15 cellular contexts compared by ENCODE assay signal in the genomic region with DNA sequence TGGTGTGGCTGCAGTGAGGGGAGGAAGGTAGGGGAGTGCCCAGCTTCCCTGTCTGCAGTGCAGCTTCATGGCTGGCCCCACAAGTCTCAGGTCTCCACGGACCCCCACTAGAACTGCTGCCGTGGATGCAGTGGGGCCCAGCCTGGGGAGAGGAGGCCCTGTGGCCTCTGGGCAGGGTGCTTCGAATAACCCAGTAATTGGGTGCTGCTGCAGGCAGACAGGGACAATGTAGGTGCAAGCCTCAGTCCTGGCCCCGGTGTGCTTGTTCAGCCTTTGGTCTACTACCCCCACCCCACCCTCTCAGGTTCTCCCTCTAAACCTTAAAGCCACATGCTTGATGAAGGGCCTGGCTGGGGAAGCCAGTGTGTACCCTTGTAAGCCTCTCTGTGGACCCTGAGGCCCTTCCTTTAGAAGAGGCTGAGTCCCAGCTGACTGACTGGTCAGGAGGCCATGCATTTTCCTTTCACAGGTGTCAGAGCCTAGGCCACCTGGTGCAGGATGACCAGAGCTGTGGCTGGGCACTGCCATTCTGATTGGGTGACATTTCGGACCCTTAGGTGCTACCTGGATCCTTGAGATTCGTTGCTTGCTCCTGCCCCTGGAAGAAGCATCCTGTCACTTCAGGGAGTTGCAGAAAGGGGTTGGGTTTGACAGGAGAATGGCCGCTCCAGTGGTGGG. TPM values are rescaled to one million over a fixed set of nuclear protein-coding genes. Genes with fewer than 3 reads are reported as not detected.
DNase-seq lines count a peak whose midpoint lies in the region; ATAC-seq and TF ChIP-seq lines count a peak whose summit lies in the region.
"Had no signal": no experiment of that assay in that cellular context is flagged by ENCODE, and none has a peak within 500 bp of the region (broad histone marks: within the 10 kb centered on the region; RNA-seq: fewer than 3 reads in every experiment).

No MANE protein-coding gene starts in this region.

- H3K9ac ChIP-seq in colonic mucosa (ENCODE audit: low read depth in 2 of 2, low read length in 2 of 2): no peak overlapping the region
- H3K9ac ChIP-seq: BLaER1, GM23248 had no signal

- ATAC-seq in GM21528 (IDR thresholded peaks at IDR 0.05; ENCODE audit: low FRiP score, unreplicated experiment): no peak
- ATAC-seq: GM12878, HCT116 had no signal

- no peak overlapping the region for H3K27ac ChIP-seq in colonic mucosa
- H3K27ac ChIP-seq: BLaER1, GM23248, HL-60 had no signal

- no peaks in the 10 kb centered on the region for H3K27me3 Mint-ChIP-seq in activated naive CD8-positive, alpha-beta T cell
- no peaks in the 10 kb centered on the region for H3K27me3 Mint-ChIP-seq in activated naive CD8-positive, alpha-beta T cell treated with anti-CD3 and anti-CD28 coated beads for 36 hours
- H3K27me3 Mint-ChIP-seq in neural crest cell (ENCODE audit: low read depth): no peaks in the 10 kb centered on the region

- H3K4me3 ChIP-seq in colonic mucosa: no peak overlapping the region
- H3K4me3 ChIP-seq: BLaER1, GM12878, GM23248 had no signal

- intact Hi-C loops in colonic mucosa (cut with DNase I): loop anchor here (5.0 kb wide), 2 partner anchors 108 to 358 kb away; no protein-coding TSS in a partner anchor

- H3K27me3 ChIP-seq in colonic mucosa: no peaks in the 10 kb centered on the region
- H3K27me3 ChIP-seq: BLaER1 had no signal

- H3K36me3 ChIP-seq in colonic mucosa: no peaks in the 10 kb centered on the region

- DNase-seq in activated naive CD8-positive, alpha-beta T cell treated with anti-CD3 and anti-CD28 coated beads for 36 hours: no peak
- peak; percentile 12 for DNase-seq in colonic mucosa
- DNase-seq in neural crest cell (ENCODE audit: low read depth, low spot score): no peak
- DNase-seq in T-helper 9 cell: no peak
- DNase-seq in NCI-H82 treated with DMSO at 0.1 percent for 48 hours (lab: John Stamatoyannopoulos, UW; ENCODE audit: unreplicated experiment): no peak
- DNase-seq: 8988T, AML-193, DMS79, GM23248 had no signal

- H3K27ac Mint-ChIP-seq in activated naive CD8-positive, alpha-beta T cell: peak overlapping the region; percentile 37
- no peak overlapping the region for H3K27ac Mint-ChIP-seq in activated naive CD8-positive, alpha-beta T cell treated with anti-CD3 and anti-CD28 coated beads for 36 hours
- H3K27ac Mint-ChIP-seq in neural crest cell (ENCODE audit: unreplicated experiment): peak overlapping the region; percentile 94

- no peaks in the 10 kb centered on the region for H3K4me1 ChIP-seq in colonic mucosa

- H3K4me3 Mint-ChIP-seq in activated naive CD8-positive, alpha-beta T cell: no peak overlapping the region
- H3K4me3 Mint-ChIP-seq in activated naive CD8-positive, alpha-beta T cell treated with anti-CD3 and anti-CD28 coated beads for 36 hours: no peak overlapping the region
- H3K4me3 Mint-ChIP-seq in neural crest cell: no peak overlapping the region

- peaks cover 2% of the 10 kb centered on the region for H3K36me3 Mint-ChIP-seq in activated naive CD8-positive, alpha-beta T cell
- H3K36me3 Mint-ChIP-seq in activated naive CD8-positive, alpha-beta T cell treated with anti-CD3 and anti-CD28 coated beads for 36 hours: peaks cover 4% of the 10 kb centered on the region
- peaks cover 22% of the 10 kb centered on the region for H3K36me3 Mint-ChIP-seq in neural crest cell (ENCODE audit: low read depth)

- TF ChIP-seq CTCF in colonic mucosa (IDR thresholded peaks at IDR 0.05): no peak
- no peak for TF ChIP-seq CTCF in neural crest cell (conservative IDR thresholded peaks at IDR 0.05)

- peaks cover 17% of the 10 kb centered on the region for H3K4me1 Mint-ChIP-seq in activated naive CD8-positive, alpha-beta T cell (ENCODE audit: low read depth)
- peaks cover 10% of the 10 kb centered on the region for H3K4me1 Mint-ChIP-seq in activated naive CD8-positive, alpha-beta T cell treated with anti-CD3 and anti-CD28 coated beads for 36 hours
- peaks cover 22% of the 10 kb centered on the region for H3K4me1 Mint-ChIP-seq in neural crest cell

- H3K9me3 Mint-ChIP-seq in activated naive CD8-positive, alpha-beta T cell (ENCODE audit: low read depth): peaks cover 7% of the 10 kb centered on the region
- peaks cover 7% of the 10 kb centered on the region for H3K9me3 Mint-ChIP-seq in activated naive CD8-positive, alpha-beta T cell treated with anti-CD3 and anti-CD28 coated beads for 36 hours
- peaks cover 12% of the 10 kb centered on the region for H3K9me3 Mint-ChIP-seq in neural crest cell

- no peaks in the 10 kb centered on the region for H3K9me3 ChIP-seq in colonic mucosa

RNA-seq across cellular contexts. Expression of a gene that starts 21.1 kb away (rescaled TPM):
- 10 to 100 TPM; 16.8 to 21.7 TPM for total RNA-seq in activated naive CD8-positive, alpha-beta T cell treated with anti-CD3 and anti-CD28 coated beads for 36 hours
- 10 to 100 TPM in 1 of 2 donors, 1 to 10 TPM in 1; 6.1 to 12.0 TPM for total RNA-seq in colonic mucosa
- 26.2 and 26.5 TPM in 2 replicates for total RNA-seq in neural crest cell

RNA-seq across cellular contexts. Expression of a gene that starts 21.4 kb away (rescaled TPM):
- total RNA-seq in activated naive CD8-positive, alpha-beta T cell treated with anti-CD3 and anti-CD28 coated beads for 36 hours: 1 to 10 TPM; 4.3 to 5.1 TPM
- 1 to 10 TPM; 5.4 to 6.4 TPM for total RNA-seq in colonic mucosa
- total RNA-seq in neural crest cell: 77.1 and 79.1 TPM in 2 replicates

Comparison
In these comparisons a context has a peak if more than half of its experiments do, and no peak if none do; other contexts are left out.
1. RNA of a gene that starts 21.4 kb away (total RNA-seq): 77.1 to 79.1 TPM in neural crest cell; 5.4 to 6.4 TPM in colonic mucosa and 4.3 to 5.1 TPM in activated naive CD8-positive, alpha-beta T cell treated with anti-CD3 and anti-CD28 coated beads for 36 hours; every median in the first group is over 10 times any median in the second.